ENCODE assay signal across 8 cellular contexts in genomic region chr5:140401362-140402257, GRCh38. TPM values are rescaled to one million over a fixed set of nuclear protein-coding genes. Genes with fewer than 3 reads are reported as not detected.
DNase-seq lines count a peak whose midpoint lies in the region; ATAC-seq, FAIRE-seq and TF ChIP-seq lines count a peak whose summit lies in the region.

Gene ANKHD1, plus strand, starts transcription at chr5:140401833. Its CDS starts 135 bp downstream, at chr5:140401968.

- TF ChIP-seq CTCF in D721Med (IDR thresholded peaks at IDR 0.05; ENCODE audit: insufficient read depth, missing control alignments), result no peak
- TF ChIP-seq CTCF in OCI-LY7 (conservative IDR thresholded peaks at IDR 0.05; ENCODE audit: low read length), result no peak

- BruUV-seq in OCI-LY7 (replicated peaks; lab: Mats Ljungman, UMichigan), result no TSS peak

- H4K20me1 ChIP-seq in OCI-LY7 (ENCODE audit: insufficient read depth, low read length), result peaks cover 18% of the 10 kb centered on the region; the same call in 1 of the 2 replicates

- peak; percentile 43 for DNase-seq in D721Med (ENCODE audit: insufficient read length, low spot score)
- peak; percentile 83 for DNase-seq in HuH-7.5 (ENCODE audit: low spot score)
- peak; percentile 100 for DNase-seq in OCI-LY7 (ENCODE audit: low spot score)
- peak; percentile 88 for DNase-seq in activated T-cell treated with anti-CD3 and anti-CD28 coated beads for 1 hour (ENCODE audit: low read depth)
- peak; percentile 97 for DNase-seq in epidermal melanocyte (ENCODE audit: insufficient read length, low spot score)
- peak; percentile 100 for DNase-seq in middle frontal gyrus (ENCODE audit: extremely low spot score, low spot score)
- peak; percentile 85 to 89 for DNase-seq in stimulated activated CD8-positive, alpha-beta memory T cell treated with anti-CD3 and anti-CD28 coated beads, Interleukin-4, amount 100 ng/mL, for 1 hour (ENCODE audit: low read depth in 2 of 2, low spot score in 1 of 2)

- no peaks in the 10 kb centered on the region for H3K9me3 ChIP-seq in OCI-LY7 (ENCODE audit: low read length)

- intact Hi-C loops in OCI-LY7 (cut with micrococcal nuclease; ENCODE audit: unreplicated experiment), result loop anchor here (1.0 to 5.0 kb wide), 3 partner anchors 155 to 294 kb away; partner anchors contain the start of genes SRA1 and TMCO6

- peak within 1 kb of the TSS; percentile 50 for H2AFZ ChIP-seq in OCI-LY7 (ENCODE audit: low read length)

- H3K27ac ChIP-seq in OCI-LY7 (ENCODE audit: low read depth, low read length, poor library complexity, severe bottlenecking), result peak within 1 kb of the TSS; percentile 82

- H3K9me2 ChIP-seq in OCI-LY7 (ENCODE audit: insufficient read depth, low read length), result no peaks in the 10 kb centered on the region

- POLR2A ChIA-PET in OCI-LY7 (lab: Charles Lee), result interaction anchor here (0.7 to 2.4 kb wide), 12 partner anchors 9 to 246 kb away, joined by 3 to 7 read pairs (median 3); partner anchors contain the start of genes IK and NDUFA2

- peaks cover 75% of the 10 kb centered on the region for H3K79me2 ChIP-seq in OCI-LY7 (ENCODE audit: insufficient read depth, low read depth, low read length)

- peak within 1 kb of the TSS; percentile 92 for H3K4me2 ChIP-seq in OCI-LY7 (ENCODE audit: low read length)

- FAIRE-seq in D721Med (lab: Jason Lieb, UNC), result no peak

- CTCF ChIA-PET in OCI-LY7 (lab: Charles Lee; ENCODE audit: unreplicated experiment), result interaction anchor here (0.6 to 1.3 kb wide), 2 partner anchors 43 to 871 kb away, joined by 3 read pairs; no protein-coding TSS in a partner anchor

- H3K36me3 ChIP-seq in OCI-LY7 (ENCODE audit: insufficient read depth, low read length), result peaks cover 27% of the 10 kb centered on the region

- ATAC-seq in GM21526 (IDR thresholded peaks at IDR 0.05; ENCODE audit: low FRiP score, unreplicated experiment), result peak; percentile 82

- H3K4me3 ChIP-seq in OCI-LY7 (ENCODE audit: low read depth, low read length, poor library complexity, severe bottlenecking), result peak within 1 kb of the TSS; percentile 92

- H3K4me1 ChIP-seq in OCI-LY7 (ENCODE audit: insufficient read depth, low read length, poor library complexity, severe bottlenecking), result peaks cover 29% of the 10 kb centered on the region

RNA-seq across cellular contexts. Expression of gene ANKHD1, which starts in this region (rescaled TPM):
- total RNA-seq in OCI-LY7 (2014; rRNA removed; shearing (Covaris generic)), result 90.6 and 91.5 TPM in 2 replicates
- 138 and 143 TPM in 2 replicates for total RNA-seq in OCI-LY7 (2022)

Comparison
In these comparisons a context has a peak if more than half of its experiments do, and no peak if none do; other contexts are left out.
1. Peak in every context shown above with its lines: DNase-seq, ATAC-seq, H3K4me3 ChIP-seq and H3K27ac ChIP-seq.
2. DNase-seq: peak in every context shown above with its lines; median percentile 100 in OCI-LY7; 100 in middle frontal gyrus; 97 in epidermal melanocyte; 88 in activated T-cell treated with anti-CD3 and anti-CD28 coated beads for 1 hour; 87 in stimulated activated CD8-positive, alpha-beta memory T cell treated with anti-CD3 and anti-CD28 coated beads, Interleukin-4, amount 100 ng/mL, for 1 hour; 83 in HuH-7.5; 43 in D721Med.